ENCODE assay signal across 8 cellular contexts in the genomic region with DNA sequence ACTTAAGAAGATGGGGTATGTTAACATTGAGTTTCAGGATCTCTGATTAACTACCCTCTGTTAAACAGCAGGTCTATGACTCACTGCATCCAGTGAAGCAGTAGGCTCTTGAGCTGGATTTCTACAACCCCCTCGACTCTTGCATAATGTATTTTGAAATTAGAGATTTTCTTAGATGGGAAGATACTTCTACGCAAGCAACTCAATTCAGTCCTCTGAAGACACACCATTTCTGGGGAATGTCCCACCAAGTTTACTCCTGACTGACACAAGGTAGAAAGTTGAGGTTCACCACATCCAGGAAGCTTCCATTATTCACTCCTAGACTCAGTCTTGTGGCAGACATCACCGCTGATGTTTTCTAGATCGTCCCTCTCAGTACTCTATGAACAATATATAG. TPM values are rescaled to one million over a fixed set of nuclear protein-coding genes. Genes with fewer than 3 reads are reported as not detected.
DNase-seq lines count a peak whose midpoint lies in the region; FAIRE-seq and TF ChIP-seq lines count a peak whose summit lies in the region.
"Had no signal": no experiment of that assay in that cellular context is flagged by ENCODE, and none has a peak within 500 bp of the region (broad histone marks: within the 10 kb centered on the region; RNA-seq: fewer than 3 reads in every experiment).

No MANE protein-coding gene starts in this region.

- H3K4me3 ChIP-seq in cardiac fibroblast (replicated peaks in 1 of 2; ENCODE audit: low read depth in 2 of 2, low read length in 2 of 2) (no peak overlapping the region), skeletal muscle cell (ENCODE audit: low read depth, low read length) (no peak overlapping the region)

- FAIRE-seq in GM12892 (lab: Jason Lieb, UNC), result no peak

- DNase-seq in GM03348 (ENCODE audit: low spot score) (peak; percentile 74), OCI-M1 (lab: John Stamatoyannopoulos, UW) (peak; percentile 29), cardiac fibroblast (ENCODE audit: low read depth in 2 of 2) (peak; percentile 64 to 89), skeletal muscle cell (ENCODE audit: low read depth) (peak; percentile 67), GM12892 (ENCODE audit: insufficient read length) (no peak), amygdala (lab: John Stamatoyannopoulos, UW) (no peak), NCI-H748 (lab: John Stamatoyannopoulos, UW; ENCODE audit: unreplicated experiment) (no peak)
- DNase-seq: NCI-H510A had no signal

- no peak for TF ChIP-seq CTCF in cardiac fibroblast (IDR thresholded peaks at IDR 0.05; ENCODE audit: low read depth, low read length)

- no peak for TF ChIP-seq POLR2A in GM12892 (IDR thresholded peaks at IDR 0.05; ENCODE audit: low read depth, low read length)

RNA-seq across cellular contexts. Expression of a gene that starts 12.9 kb away (rescaled TPM):
- 1.5 TPM for polyA plus RNA-seq in GM12892 (2012; ENCODE audit: missing spikeins)

RNA-seq across cellular contexts. Expression of a gene that starts 29.5 kb away (rescaled TPM):
- polyA plus RNA-seq in GM12892 (2012; ENCODE audit: missing spikeins), result 4.2 TPM

Comparison
In these comparisons a context has a peak if more than half of its experiments do, and no peak if none do; other contexts are left out.
1. DNase-seq: peak in GM03348 (single experiment), OCI-M1 (single experiment), cardiac fibroblast (2 of 2) and skeletal muscle cell (single experiment); none in GM12892 (single experiment), amygdala (0 of 56) and NCI-H748 (single experiment).